In the genomic region with DNA sequence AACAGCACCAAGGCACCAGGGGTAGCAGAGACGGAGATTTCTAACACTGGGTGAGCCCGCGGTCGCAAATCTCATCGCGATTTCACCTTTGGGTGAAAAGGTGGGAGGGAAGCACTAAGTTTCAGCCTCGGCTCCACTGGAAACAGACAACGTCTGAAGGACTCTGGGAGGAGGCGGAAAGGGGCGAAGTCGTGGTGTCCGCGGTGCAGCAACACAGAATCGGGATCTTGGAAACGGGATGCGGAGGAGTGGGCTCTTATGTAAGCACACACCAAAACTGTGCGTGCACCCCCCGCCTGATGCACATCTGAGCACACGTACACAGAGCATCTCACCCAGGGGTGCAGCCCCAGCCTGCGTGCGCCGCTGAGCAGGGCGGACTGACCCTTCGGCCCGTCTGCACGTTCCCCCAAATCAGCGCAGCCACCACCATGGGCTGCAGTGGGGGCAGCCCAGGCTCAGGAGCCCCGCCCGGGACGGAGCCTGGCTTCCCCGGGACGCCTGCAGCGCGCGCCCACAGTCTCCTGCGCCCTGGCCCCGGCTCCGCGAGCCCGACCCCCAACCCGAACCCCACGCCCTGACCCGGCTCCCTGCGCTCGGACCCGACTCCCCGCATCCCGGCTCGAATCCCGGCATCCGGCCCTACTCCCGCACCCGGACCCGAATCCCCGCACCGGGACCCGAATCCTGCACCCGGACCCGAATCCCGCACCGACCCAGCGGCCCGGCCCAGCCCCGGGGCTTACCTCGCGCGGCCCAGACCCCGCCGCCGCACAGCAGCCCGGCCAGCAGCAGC, we compare ENCODE assay signal across 8 cellular contexts. TPM values are rescaled to one million over a fixed set of nuclear protein-coding genes. Genes with fewer than 3 reads are reported as not detected.
DNase-seq lines count a peak whose midpoint lies in the region; ATAC-seq and TF ChIP-seq lines count a peak whose summit lies in the region.

No MANE protein-coding gene starts in this region.

- peak overlapping the region; percentile 89 for H3K4me3 ChIP-seq in CD4-positive, CD25-positive, alpha-beta regulatory T cell (ENCODE audit: low read depth, low read length)
- H3K4me3 ChIP-seq in HAP-1 (peak overlapping the region; percentile 69), RWPE2 (ENCODE audit: severe bottlenecking) (peak overlapping the region; percentile 95), cardiac fibroblast (replicated peaks in 1 of 2; ENCODE audit: low read depth in 2 of 2, low read length in 2 of 2) (peak overlapping the region; percentile 93 to 98)

- peak in 1 of 3 donors; percentile 42 for DNase-seq in CD4-positive, CD25-positive, alpha-beta regulatory T cell
- peak in 1 of 2 experiments; percentile 46 for DNase-seq in HAP-1 (ENCODE audit: low spot score in 2 of 2)
- DNase-seq in RWPE2 (ENCODE audit: low spot score), result peak; percentile 71
- DNase-seq in cardiac fibroblast (ENCODE audit: low read depth in 2 of 2), result peak; percentile 21 to 25
- DNase-seq in left lobe of liver (ENCODE audit: low spot score), result no peak
- peak in 1 of 2 donors; percentile 62 for DNase-seq in stimulated activated effector memory CD8-positive, alpha-beta T cell treated with anti-CD3 and anti-CD28 coated beads, Interleukin-12 subunit alpha, Interleukin-12 subunit beta, amount 100 ng/mL, for 72 hours (ENCODE audit: low spot score in 2 of 2)
- no peak for DNase-seq in HuH-7 (ENCODE audit: low spot score)

- H3K4me1 ChIP-seq in CD4-positive, CD25-positive, alpha-beta regulatory T cell (ENCODE audit: control insufficient read depth, insufficient read depth, low read length, poor library complexity, severe bottlenecking), result peaks cover 41% of the 10 kb centered on the region
- H3K4me1 ChIP-seq in HAP-1 (peaks cover 11% of the 10 kb centered on the region), RWPE2 (ENCODE audit: insufficient read depth, poor library complexity, severe bottlenecking) (peaks cover 42% of the 10 kb centered on the region)

- peaks cover 18 to 57% (median 43%) of the 10 kb centered on the region in 4 donors for H3K4me1 Mint-ChIP-seq in CD4-positive, CD25-positive, alpha-beta regulatory T cell
- H3K4me1 Mint-ChIP-seq in stimulated activated effector memory CD8-positive, alpha-beta T cell treated with anti-CD3 and anti-CD28 coated beads, Interleukin-12 subunit alpha, Interleukin-12 subunit beta, amount 100 ng/mL, for 72 hours, result peaks cover 32% of the 10 kb centered on the region

- peak overlapping the region; percentile 41 for H3K27ac ChIP-seq in CD4-positive, CD25-positive, alpha-beta regulatory T cell (ENCODE audit: insufficient read depth, low read length, poor library complexity, severe bottlenecking)
- peak overlapping the region; percentile 92 for H3K27ac ChIP-seq in RWPE2 (ENCODE audit: poor library complexity, severe bottlenecking)

- in situ Hi-C loops in HAP-1 (cut with MboI; ENCODE audit: low sequenced_read_pairs), result no loop called here

- H3K36me3 Mint-ChIP-seq in CD4-positive, CD25-positive, alpha-beta regulatory T cell, result no peaks in the 10 kb centered on the region
- H3K36me3 Mint-ChIP-seq in stimulated activated effector memory CD8-positive, alpha-beta T cell treated with anti-CD3 and anti-CD28 coated beads, Interleukin-12 subunit alpha, Interleukin-12 subunit beta, amount 100 ng/mL, for 72 hours, result peaks cover 20% of the 10 kb centered on the region

- no peak for TF ChIP-seq CTCF in RWPE2 (IDR thresholded peaks at IDR 0.05; ENCODE audit: poor library complexity, severe bottlenecking)
- no peak for TF ChIP-seq CTCF in cardiac fibroblast (IDR thresholded peaks at IDR 0.05; ENCODE audit: low read depth, low read length)

- no peaks in the 10 kb centered on the region for H3K27me3 ChIP-seq in CD4-positive, CD25-positive, alpha-beta regulatory T cell (ENCODE audit: control insufficient read depth, insufficient read depth, low read length)
- H3K27me3 ChIP-seq in HAP-1 (ENCODE audit: low read depth) (no peaks in the 10 kb centered on the region), RWPE2 (ENCODE audit: insufficient read depth, poor library complexity, severe bottlenecking) (no peaks in the 10 kb centered on the region)

- peak overlapping the region; percentile 96 to 100 (median 97) for H3K4me3 Mint-ChIP-seq in CD4-positive, CD25-positive, alpha-beta regulatory T cell
- peak overlapping the region; percentile 83 for H3K4me3 Mint-ChIP-seq in stimulated activated effector memory CD8-positive, alpha-beta T cell treated with anti-CD3 and anti-CD28 coated beads, Interleukin-12 subunit alpha, Interleukin-12 subunit beta, amount 100 ng/mL, for 72 hours

- H3K9me3 ChIP-seq in CD4-positive, CD25-positive, alpha-beta regulatory T cell (ENCODE audit: control insufficient read depth in 2 of 2, low read length in 2 of 2), result no peaks in the 10 kb centered on the region
- H3K9me3 ChIP-seq in HAP-1, result no peaks in the 10 kb centered on the region
- no peaks in the 10 kb centered on the region for H3K9me3 ChIP-seq in RWPE2 (ENCODE audit: severe bottlenecking)

- no peaks in the 10 kb centered on the region for H3K27me3 Mint-ChIP-seq in CD4-positive, CD25-positive, alpha-beta regulatory T cell

- no peaks in the 10 kb centered on the region for H3K36me3 ChIP-seq in CD4-positive, CD25-positive, alpha-beta regulatory T cell (ENCODE audit: control insufficient read depth, insufficient read depth, low read length)
- H3K36me3 ChIP-seq in HAP-1 (replicated peaks), result no peaks in the 10 kb centered on the region; the same call in 1 of the 2 replicates
- peaks cover 7% of the 10 kb centered on the region for H3K36me3 ChIP-seq in RWPE2 (ENCODE audit: low read depth)

- peak overlapping the region; percentile 45 to 94 (median 91) for H3K27ac Mint-ChIP-seq in CD4-positive, CD25-positive, alpha-beta regulatory T cell
- H3K27ac Mint-ChIP-seq in stimulated activated effector memory CD8-positive, alpha-beta T cell treated with anti-CD3 and anti-CD28 coated beads, Interleukin-12 subunit alpha, Interleukin-12 subunit beta, amount 100 ng/mL, for 72 hours, result peak overlapping the region; percentile 72

- H3K9me3 Mint-ChIP-seq in CD4-positive, CD25-positive, alpha-beta regulatory T cell, result peaks cover 0 to 1% (median 0%) of the 10 kb centered on the region in 7 donors
- H3K9me3 Mint-ChIP-seq in stimulated activated effector memory CD8-positive, alpha-beta T cell treated with anti-CD3 and anti-CD28 coated beads, Interleukin-12 subunit alpha, Interleukin-12 subunit beta, amount 100 ng/mL, for 72 hours, result no peaks in the 10 kb centered on the region

- peak in 1 of 2 donors; percentile 7 for ATAC-seq in CD4-positive, CD25-positive, alpha-beta regulatory T cell (ENCODE audit: low read depth in 2 of 2)
- ATAC-seq in RWPE2 (ENCODE audit: low read depth) (no peak), left lobe of liver (peak; percentile 4), HG03025 (IDR thresholded peaks at IDR 0.05; ENCODE audit: low FRiP score, unreplicated experiment) (no peak)
- peak; percentile 34 for ATAC-seq in stimulated activated effector memory CD8-positive, alpha-beta T cell treated with anti-CD3 and anti-CD28 coated beads, Interleukin-12 subunit alpha, Interleukin-12 subunit beta, amount 100 ng/mL, for 72 hours

RNA-seq across cellular contexts. Expression of a gene that starts 0.7 kb away (rescaled TPM):
- 106 TPM for total RNA-seq in CD4-positive, CD25-positive, alpha-beta regulatory T cell
- polyA plus RNA-seq in CD4-positive, CD25-positive, alpha-beta regulatory T cell, result 10 to 100 TPM; 19.2 to 25.4 (median 22.3) TPM
- total RNA-seq in left lobe of liver, result 8.1 TPM

Comparison
In these comparisons a context has a peak if more than half of its experiments do, and no peak if none do; other contexts are left out.
1. ATAC-seq: peak in left lobe of liver (single experiment) and stimulated activated effector memory CD8-positive, alpha-beta T cell treated with anti-CD3 and anti-CD28 coated beads, Interleukin-12 subunit alpha, Interleukin-12 subunit beta, amount 100 ng/mL, for 72 hours (single experiment); none in RWPE2 (single experiment) and HG03025 (single experiment).
2. DNase-seq: peak in RWPE2 (single experiment) and cardiac fibroblast (2 of 2); none in left lobe of liver (single experiment) and HuH-7 (single experiment).
3. RNA of a gene that starts 0.7 kb away (total RNA-seq): 106 TPM in CD4-positive, CD25-positive, alpha-beta regulatory T cell (single experiment); 8.1 TPM in left lobe of liver (single experiment); every median in the first group is over 10 times any median in the second.
4. Peak in every context shown above with its lines, with median percentiles within 50 percentile points of each other: H3K4me3 ChIP-seq.